In the genomic region with DNA sequence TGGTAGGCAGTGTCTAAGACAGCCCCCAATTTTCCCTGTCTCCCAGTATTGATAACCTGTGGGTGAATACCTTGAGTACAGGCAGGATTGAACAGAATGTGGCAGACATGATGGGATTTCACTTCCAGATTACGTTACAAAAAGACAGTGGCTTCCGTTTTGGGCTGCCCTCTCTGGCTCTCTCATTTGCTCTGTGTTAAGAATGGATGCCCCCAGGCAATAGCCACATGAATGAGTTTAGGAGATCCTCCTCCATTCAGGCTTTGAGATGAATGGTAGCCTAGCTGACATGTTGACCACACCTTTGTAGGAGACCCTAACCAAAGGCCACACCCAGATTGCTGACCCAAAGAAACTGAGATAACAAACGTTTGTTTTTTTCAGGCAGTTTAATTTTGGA, we compare ENCODE assay signal across 17 cellular contexts. TPM values are rescaled to one million over a fixed set of nuclear protein-coding genes. Genes with fewer than 3 reads are reported as not detected.
DNase-seq lines count a peak whose midpoint lies in the region; ATAC-seq, FAIRE-seq and TF ChIP-seq lines count a peak whose summit lies in the region.
"Had no signal": no experiment of that assay in that cellular context is flagged by ENCODE, and none has a peak within 500 bp of the region (broad histone marks: within the 10 kb centered on the region; RNA-seq: fewer than 3 reads in every experiment).

No MANE protein-coding gene starts in this region.

- 81% methylated on average over 3 of the region's 3 CpGs for WGBS in HepG2 (ENCODE audit: low lambda C conversion rate)
- 67% methylated on average over 3 of the region's 3 CpGs for WGBS in right lobe of liver (ENCODE audit: insufficient coverage, low coverage, low lambda C conversion rate, missing lambda C conversion rate)
- WGBS in hepatocyte (ENCODE audit: low lambda C conversion rate, missing lambda C conversion rate), result 72% methylated on average over 3 of the region's 3 CpGs

- no peak for ATAC-seq in HepG2
- no peak for ATAC-seq in right lobe of liver
- ATAC-seq in Panc1, result no peak
- no peak for ATAC-seq in GM21528 (IDR thresholded peaks at IDR 0.05; ENCODE audit: low FRiP score, unreplicated experiment)
- ATAC-seq: GM23338 had no signal

- H3K9me2 ChIP-seq in hepatocyte (replicated peaks; ENCODE audit: insufficient read depth), result no peaks in the 10 kb centered on the region

- in situ Hi-C loops in HepG2 (cut with HindIII; ENCODE audit: extremely low pct_ligation_motif_present, low pct_unique_long_range_greater_than_20kb) (no loop called here), Panc1 (cut with HindIII; ENCODE audit: low pct_unique_long_range_greater_than_20kb, low sequenced_read_pairs) (no loop called here)

- H4K20me1 ChIP-seq in HepG2 (ENCODE audit: insufficient read depth, low read length) (peaks cover 3% of the 10 kb centered on the region; the same call in 1 of the 2 replicates), hepatocyte (ENCODE audit: insufficient read depth, poor library complexity, severe bottlenecking) (peaks cover 2% of the 10 kb centered on the region)

- H3K4me2 ChIP-seq in HepG2 (ENCODE audit: low read depth, low read length) (no peak overlapping the region), hepatocyte (no peak overlapping the region)
- H3K4me2 ChIP-seq: GM23338, KMS-11 had no signal

- no peak overlapping the region for H3K9ac ChIP-seq in HepG2 (ENCODE audit: insufficient read depth, low read depth, low read length)
- H3K9ac ChIP-seq: KMS-11 had no signal

- intact Hi-C loops in HepG2 (cut with micrococcal nuclease; ENCODE audit: unreplicated experiment) (no loop called here), right lobe of liver (cut with DNase I) (no loop called here), Panc1 (cut with micrococcal nuclease; ENCODE audit: unreplicated experiment) (no loop called here)

- FAIRE-seq in HepG2 (lab: Jason Lieb, UNC), result no peak

- TF ChIP-seq EP300 in HepG2 (IDR thresholded peaks at IDR 0.05; ENCODE audit: low read depth in 2 of 2, low read length in 2 of 2) (no peak), HepG2 (CRISPR knock-in tag; IDR thresholded peaks at IDR 0.05; ENCODE audit: borderline replicate concordance) (no peak)

- H3K9me3 ChIP-seq in HepG2 (ENCODE audit: low read length) (no peaks in the 10 kb centered on the region), right lobe of liver (no peaks in the 10 kb centered on the region), Panc1 (ENCODE audit: control insufficient read depth, insufficient read depth, low read depth, low read length) (no peaks in the 10 kb centered on the region), hepatocyte (ENCODE audit: low read depth) (no peaks in the 10 kb centered on the region)

- CTCF ChIA-PET in HepG2 (lab: Yijun Ruan, JAX; ENCODE audit: low intra/inter-chr PET ratio, low total read pairs) (no interaction called here), Panc1 (lab: Charles Lee) (interaction anchor here (0.5 kb wide), 1 partner anchor 60 kb away, joined by 3 read pairs; no protein-coding TSS in a partner anchor)

- H3K4me1 ChIP-seq in HepG2 (ENCODE audit: insufficient read depth, low read length) (no peaks in the 10 kb centered on the region), right lobe of liver (no peaks in the 10 kb centered on the region), Panc1 (ENCODE audit: control insufficient read depth, insufficient read depth, low read length) (no peaks in the 10 kb centered on the region), hepatocyte (ENCODE audit: insufficient read depth) (no peaks in the 10 kb centered on the region)

- H3K36me3 ChIP-seq in HepG2 (replicated peaks in 1 of 2; ENCODE audit: control insufficient read depth in 1 of 2, insufficient read depth in 2 of 2, low read length in 2 of 2) (peaks cover 12 to 55% of the 10 kb centered on the region in 2 experiments), right lobe of liver (peaks cover 0 to 14% (median 2%) of the 10 kb centered on the region in 4 donors), Panc1 (ENCODE audit: control insufficient read depth, insufficient read depth, low read length) (no peaks in the 10 kb centered on the region), hepatocyte (replicated peaks; ENCODE audit: insufficient read depth, low read depth) (no peaks in the 10 kb centered on the region)

- no peak overlapping the region for H3K27ac ChIP-seq in HepG2 (ENCODE audit: extremely low read length, insufficient read depth, low read length)
- no peak overlapping the region for H3K27ac ChIP-seq in right lobe of liver
- no peak overlapping the region for H3K27ac ChIP-seq in Panc1 (ENCODE audit: low read length)
- H3K27ac ChIP-seq in hepatocyte, result no peak overlapping the region
- H3K27ac ChIP-seq: KMS-11 had no signal

- H3K4me3 ChIP-seq in HepG2 (replicated peaks in 1 of 3; ENCODE audit: insufficient read depth in 1 of 3, low read depth in 2 of 3, low read length in 3 of 3) (no peak overlapping the region), right lobe of liver (no peak overlapping the region), Panc1 (ENCODE audit: low read depth in 2 of 2, low read length in 2 of 2) (no peak overlapping the region), hepatocyte (no peak overlapping the region)
- H3K4me3 ChIP-seq: GM23338 had no signal

- H2AFZ ChIP-seq in HepG2 (ENCODE audit: low read length), result no peak overlapping the region
- no peak overlapping the region for H2AFZ ChIP-seq in hepatocyte
- H2AFZ ChIP-seq: GM23338 had no signal

- TF ChIP-seq CTCF in HepG2 (CRISPR knock-in tag; IDR thresholded peaks at IDR 0.05), result no peak
- no peak for TF ChIP-seq CTCF in right lobe of liver (IDR thresholded peaks at IDR 0.05)
- TF ChIP-seq CTCF in Panc1 (IDR thresholded peaks at IDR 0.05), result no peak
- no peak for TF ChIP-seq CTCF in hepatocyte (IDR thresholded peaks at IDR 0.05; ENCODE audit: poor library complexity)

- TF ChIP-seq RAD21 in HepG2 (CRISPR knock-in tag; IDR thresholded peaks at IDR 0.05), result no peak

- H3K79me2 ChIP-seq in HepG2 (ENCODE audit: insufficient read depth, low read length) (no peaks in the 10 kb centered on the region), hepatocyte (peaks cover 42% of the 10 kb centered on the region)

- BruUV-seq in HepG2 (replicated peaks; lab: Mats Ljungman, UMichigan), result TSS peak; percentile 46
- BruUV-seq in Panc1 (replicated peaks; lab: Mats Ljungman, UMichigan), result TSS peak; percentile 53

- no peaks in the 10 kb centered on the region for H3K27me3 ChIP-seq in HepG2 (ENCODE audit: control insufficient read depth in 1 of 2, insufficient read depth in 2 of 2, low read length in 2 of 2)
- H3K27me3 ChIP-seq in right lobe of liver, result no peaks in the 10 kb centered on the region
- H3K27me3 ChIP-seq in Panc1 (ENCODE audit: control insufficient read depth, insufficient read depth, low read length), result no peaks in the 10 kb centered on the region
- no peaks in the 10 kb centered on the region for H3K27me3 ChIP-seq in hepatocyte

- POLR2A ChIA-PET in HepG2 (lab: Yijun Ruan, JAX) (no interaction called here), Panc1 (lab: Charles Lee) (interaction anchor here (0.5 kb wide), 1 partner anchor 35 kb away, joined by 3 read pairs; no protein-coding TSS in a partner anchor)

- DNase-seq in HepG2 (ENCODE audit: low spot score), result no peak
- DNase-seq in right lobe of liver, result no peak
- no peak for DNase-seq in Panc1 (ENCODE audit: low read depth, low spot score)
- peak; percentile 43 for DNase-seq in foreskin melanocyte
- DNase-seq in glomerular visceral epithelial cell (ENCODE audit: extremely low spot score), result no peak
- DNase-seq in hepatocyte (ENCODE audit: low spot score), result no peak
- DNase-seq: 8988T; ACHN; C1 segment of cervical spinal cord; CD4-positive, alpha-beta T cell; DMS79 treated with DMSO at 0.1 percent for 48 hours; EL; GDM1; H7 had no signal

- TF ChIP-seq POLR2A in HepG2 (IDR thresholded peaks at IDR 0.05; ENCODE audit: insufficient read depth in 1 of 2, low read depth in 2 of 2, low read length in 2 of 2), result no peak
- no peak for TF ChIP-seq POLR2A in right lobe of liver (IDR thresholded peaks at IDR 0.05)

RNA-seq across cellular contexts. Expression of a gene that starts 34.3 kb away (rescaled TPM):
- total RNA-seq in HepG2 (2016; rRNA removed; fragmentation: Illumina TruSeq; extraction: Trizol) (12.5 and 21.5 TPM in 2 replicates), right lobe of liver (10 to 100 TPM in 4 of 6 experiments, 1 to 10 TPM in 2; 4.9 to 22.3 (median 19.1) TPM), Panc1 (2021; ENCODE audit: unreplicated experiment) (61.7 TPM), hepatocyte (30.9 and 32.4 TPM in 2 replicates)
- total RNA-seq in HepG2 (2016; cell fraction: cytosol; rRNA removed; fragmentation: Illumina TruSeq; extraction: Trizol; ENCODE audit: low read depth), result 7.9 and 8.5 TPM in 2 replicates
- total RNA-seq in HepG2 (2016; cell fraction: insoluble cytoplasmic fraction; rRNA removed; fragmentation: Illumina TruSeq; extraction: Trizol), result 12.0 and 17.6 TPM in 2 replicates
- total RNA-seq in HepG2 (2016; cell fraction: membrane; rRNA removed; fragmentation: Illumina TruSeq; extraction: Trizol), result 4.6 and 6.2 TPM in 2 replicates
- 11.4 and 12.5 TPM in 2 replicates for total RNA-seq in HepG2 (2016; cell fraction: nucleus; rRNA removed; fragmentation: Illumina TruSeq; extraction: Trizol)
- polyA plus RNA-seq in HepG2 (2011; rRNA removed) (11.6 and 15.9 TPM in 2 replicates), hepatocyte (18.6 and 27.3 TPM in 2 replicates)
- polyA plus RNA-seq in HepG2 (2011; cell fraction: cytosol; rRNA removed), result 8.8 and 13.7 TPM in 2 replicates
- polyA plus RNA-seq in HepG2 (2011; cell fraction: nucleus; rRNA removed), result 9.3 and 13.8 TPM in 2 replicates
- polyA plus RNA-seq in HepG2 (2012), result 16.8 and 19.2 TPM in 2 replicates
- 0.50 and 0.54 TPM in 2 replicates for polyA plus RNA-seq in HepG2 (2016; cell fraction: cytosol; fragmentation: Illumina TruSeq; extraction: Trizol; ENCODE audit: low read depth)
- 11.0 and 11.2 TPM in 2 replicates for polyA plus RNA-seq in HepG2 (2016; cell fraction: insoluble cytoplasmic fraction; fragmentation: Illumina TruSeq; extraction: Trizol; ENCODE audit: low read depth)
- 1.5 and 1.6 TPM in 2 replicates for polyA plus RNA-seq in HepG2 (2016; cell fraction: membrane; fragmentation: Illumina TruSeq; extraction: Trizol; ENCODE audit: low read depth)
- polyA plus RNA-seq in HepG2 (2016; cell fraction: nucleus; fragmentation: Illumina TruSeq; extraction: Trizol; ENCODE audit: insufficient read depth, low read depth), result 12.3 and 12.4 TPM in 2 replicates
- polyA minus RNA-seq in HepG2 (2011; rRNA and poly(A)+ RNA removed; ENCODE audit: low replicate concordance), result 16.5 and 28.7 TPM in 2 replicates
- 15.9 and 19.5 TPM in 2 replicates for polyA minus RNA-seq in HepG2 (2011; cell fraction: cytosol; rRNA and poly(A)+ RNA removed)
- polyA minus RNA-seq in HepG2 (2011; cell fraction: nucleus; rRNA and poly(A)+ RNA removed), result 26.9 and 28.8 TPM in 2 replicates
- 10.5 TPM for polyA plus RNA-seq in Panc1 (2012; ENCODE audit: insufficient read length)

RNA-seq across cellular contexts. Expression of a gene that starts 59.8 kb away (rescaled TPM):
- total RNA-seq in HepG2 (2016; rRNA removed; fragmentation: Illumina TruSeq; extraction: Trizol) (not detected in 2 replicates), right lobe of liver (1 to 10 TPM in 1 of 6 experiments, under 1 TPM in 1, not detected in 4; 0.59 to 1.7 TPM), Panc1 (2021; ENCODE audit: unreplicated experiment) (not detected), hepatocyte (0.84 TPM in 1 of 2 replicates, not detected in the other)
- not detected in 2 replicates for total RNA-seq in HepG2 (2016; cell fraction: cytosol; rRNA removed; fragmentation: Illumina TruSeq; extraction: Trizol; ENCODE audit: low read depth)
- total RNA-seq in HepG2 (2016; cell fraction: insoluble cytoplasmic fraction; rRNA removed; fragmentation: Illumina TruSeq; extraction: Trizol), result not detected in 2 replicates
- not detected in 2 replicates for total RNA-seq in HepG2 (2016; cell fraction: membrane; rRNA removed; fragmentation: Illumina TruSeq; extraction: Trizol)
- total RNA-seq in HepG2 (2016; cell fraction: nucleus; rRNA removed; fragmentation: Illumina TruSeq; extraction: Trizol), result not detected in 2 replicates
- polyA plus RNA-seq in HepG2 (2011; rRNA removed) (0.05 and 0.36 TPM in 2 replicates), hepatocyte (not detected in 2 replicates)
- polyA plus RNA-seq in HepG2 (2011; cell fraction: cytosol; rRNA removed), result 0.08 and 0.17 TPM in 2 replicates
- 0.47 and 0.83 TPM in 2 replicates for polyA plus RNA-seq in HepG2 (2011; cell fraction: nucleus; rRNA removed)
- polyA plus RNA-seq in HepG2 (2012), result not detected in 2 replicates
- polyA plus RNA-seq in HepG2 (2016; cell fraction: cytosol; fragmentation: Illumina TruSeq; extraction: Trizol; ENCODE audit: low read depth), result not detected in 2 replicates
- not detected in 2 replicates for polyA plus RNA-seq in HepG2 (2016; cell fraction: insoluble cytoplasmic fraction; fragmentation: Illumina TruSeq; extraction: Trizol; ENCODE audit: low read depth)
- polyA plus RNA-seq in HepG2 (2016; cell fraction: membrane; fragmentation: Illumina TruSeq; extraction: Trizol; ENCODE audit: low read depth), result not detected in 2 replicates
- not detected in 2 replicates for polyA plus RNA-seq in HepG2 (2016; cell fraction: nucleus; fragmentation: Illumina TruSeq; extraction: Trizol; ENCODE audit: insufficient read depth, low read depth)
- polyA minus RNA-seq in HepG2 (2011; rRNA and poly(A)+ RNA removed; ENCODE audit: low replicate concordance), result 0.66 and 5.5 TPM in 2 replicates
- not detected in 2 replicates for polyA minus RNA-seq in HepG2 (2011; cell fraction: cytosol; rRNA and poly(A)+ RNA removed)
- 0.62 TPM in 1 of 2 replicates, not detected in the other for polyA minus RNA-seq in HepG2 (2011; cell fraction: nucleus; rRNA and poly(A)+ RNA removed)
- 0.38 TPM for polyA plus RNA-seq in Panc1 (2012; ENCODE audit: insufficient read length)
- total RNA-seq: CD4-positive, alpha-beta T cell; GM23338; H7 had no signal
